In genomic region chr5:32308951-32309350, GRCh38 we compare ENCODE assay signal across 18 cellular contexts. TPM values are rescaled to one million over a fixed set of nuclear protein-coding genes. Genes with fewer than 3 reads are reported as not detected.
DNase-seq lines count a peak whose midpoint lies in the region; ATAC-seq and TF ChIP-seq lines count a peak whose summit lies in the region.
"Had no signal": no experiment of that assay in that cellular context is flagged by ENCODE, and none has a peak within 500 bp of the region (broad histone marks: within the 10 kb centered on the region; RNA-seq: fewer than 3 reads in every experiment).

No MANE protein-coding gene starts in this region.

- H3K4me1 ChIP-seq in left ventricle myocardium inferior (peaks cover 75% of the 10 kb centered on the region), uterus (peaks cover 0 to 8% of the 10 kb centered on the region in 2 donors), adrenal gland (replicated peaks in 1 of 2) (peaks cover 15 to 42% of the 10 kb centered on the region in 2 donors)

- H3K27me3 ChIP-seq in left ventricle myocardium inferior (ENCODE audit: low read depth) (no peaks in the 10 kb centered on the region), uterus (no peaks in the 10 kb centered on the region), adrenal gland (no peaks in the 10 kb centered on the region)

- H3K9me3 ChIP-seq in left ventricle myocardium inferior (replicated peaks) (no peaks in the 10 kb centered on the region), uterus (no peaks in the 10 kb centered on the region), adrenal gland (replicated peaks in 1 of 3) (no peaks in the 10 kb centered on the region)
- H3K9me3 ChIP-seq: A549, HAP-1 had no signal

- no peaks in the 10 kb centered on the region for H3K9me3 Mint-ChIP-seq in dendritic cell treated with granulocyte-macrophage colony-stimulating factor and Interleukin-4, amounts not matched to agents 40 ng/mL and 50 ng/mL, for 4 days
- H3K9me3 Mint-ChIP-seq in nephron, result no peaks in the 10 kb centered on the region
- H3K9me3 Mint-ChIP-seq in activated naive CD8-positive, alpha-beta T cell treated with anti-CD3 and anti-CD28 coated beads for 36 hours, result no peaks in the 10 kb centered on the region
- H3K9me3 Mint-ChIP-seq: activated CD4-positive, alpha-beta memory T cell treated with anti-CD3 and anti-CD28 coated beads, Interleukin-2, amount 10 ng/mL, durations not matched to agents 7 days and 5 days had no signal

- no peaks in the 10 kb centered on the region for H3K27me3 Mint-ChIP-seq in dendritic cell treated with granulocyte-macrophage colony-stimulating factor and Interleukin-4, amounts not matched to agents 40 ng/mL and 50 ng/mL, for 4 days
- no peaks in the 10 kb centered on the region for H3K27me3 Mint-ChIP-seq in nephron (ENCODE audit: low read depth)
- H3K27me3 Mint-ChIP-seq in activated naive CD8-positive, alpha-beta T cell treated with anti-CD3 and anti-CD28 coated beads for 36 hours, result no peaks in the 10 kb centered on the region
- H3K27me3 Mint-ChIP-seq: activated CD4-positive, alpha-beta memory T cell treated with anti-CD3 and anti-CD28 coated beads, Interleukin-2, amount 10 ng/mL, durations not matched to agents 7 days and 5 days had no signal

- peak overlapping the region; percentile 55 for H3K4me3 Mint-ChIP-seq in dendritic cell treated with granulocyte-macrophage colony-stimulating factor and Interleukin-4, amounts not matched to agents 40 ng/mL and 50 ng/mL, for 4 days
- H3K4me3 Mint-ChIP-seq in nephron, result peak overlapping the region; percentile 26 to 77 (median 70)
- H3K4me3 Mint-ChIP-seq in activated naive CD8-positive, alpha-beta T cell treated with anti-CD3 and anti-CD28 coated beads for 36 hours, result no peak overlapping the region
- H3K4me3 Mint-ChIP-seq: activated CD4-positive, alpha-beta memory T cell treated with anti-CD3 and anti-CD28 coated beads, Interleukin-2, amount 10 ng/mL, durations not matched to agents 7 days and 5 days had no signal

- ATAC-seq in Right ventricle myocardium superior (ENCODE audit: poor library complexity), result no peak
- ATAC-seq: A549, Right ventricle myocardium inferior, sciatic nerve had no signal

- peak overlapping the region; percentile 89 for H3K27ac Mint-ChIP-seq in dendritic cell treated with granulocyte-macrophage colony-stimulating factor and Interleukin-4, amounts not matched to agents 40 ng/mL and 50 ng/mL, for 4 days
- H3K27ac Mint-ChIP-seq in nephron, result peak overlapping the region; percentile 6 to 60 (median 26)
- H3K27ac Mint-ChIP-seq in activated naive CD8-positive, alpha-beta T cell treated with anti-CD3 and anti-CD28 coated beads for 36 hours, result no peak overlapping the region
- H3K27ac Mint-ChIP-seq: activated CD4-positive, alpha-beta memory T cell treated with anti-CD3 and anti-CD28 coated beads, Interleukin-2, amount 10 ng/mL, durations not matched to agents 7 days and 5 days had no signal

- WGBS in adrenal gland, 4 donors, result 44 to 58% (median 52%) methylated on average over 3 of the region's 3 CpGs

- intact Hi-C loops in left ventricle myocardium inferior (cut with micrococcal nuclease), result no loop called here
- intact Hi-C loops in Right ventricle myocardium superior (cut with DNase I), result no loop called here
- intact Hi-C loops in dendritic cell treated with granulocyte-macrophage colony-stimulating factor and Interleukin-4, amounts not matched to agents 40 ng/mL and 50 ng/mL, for 4 days (cut with micrococcal nuclease), result no loop called here
- intact Hi-C loops in uterus (cut with DNase I; ENCODE audit: low total_unique reads), result no loop called here
- intact Hi-C loops in adrenal gland (cut with DNase I), result no loop called here

- H3K36me3 ChIP-seq in left ventricle myocardium inferior, result no peaks in the 10 kb centered on the region
- no peaks in the 10 kb centered on the region for H3K36me3 ChIP-seq in uterus
- H3K36me3 ChIP-seq in adrenal gland (replicated peaks in 1 of 2), result no peaks in the 10 kb centered on the region

- DNase-seq in left ventricle myocardium inferior (no peak), Right ventricle myocardium superior (no peak), uterus (no peak), adrenal gland (no peak), NCI-H1105 (lab: John Stamatoyannopoulos, UW) (no peak)
- no peak for DNase-seq in activated naive CD8-positive, alpha-beta T cell treated with anti-CD3 and anti-CD28 coated beads for 36 hours
- DNase-seq: activated CD4-positive, alpha-beta memory T cell treated with anti-CD3 and anti-CD28 coated beads, Interleukin-2, amount 10 ng/mL, durations not matched to agents 7 days and 5 days; head of caudate nucleus; kidney glomerular epithelial cell; NCI-H2029; stimulated activated naive CD4-positive, alpha-beta T cell treated with Interleukin-2 at 50 U/mL for 16 hours; T-helper 9 cell had no signal

- H3K4me3 ChIP-seq in left ventricle myocardium inferior (no peak overlapping the region), uterus (no peak overlapping the region), adrenal gland (no peak overlapping the region)
- H3K4me3 ChIP-seq: A549, HAP-1 had no signal

- TF ChIP-seq CTCF in left ventricle myocardium inferior (IDR thresholded peaks at IDR 0.05; ENCODE audit: borderline replicate concordance) (no peak), nephron (IDR thresholded peaks at IDR 0.05; ENCODE audit: unreplicated experiment in 3 of 3) (no peak), uterus (IDR thresholded peaks at IDR 0.05) (no peak), adrenal gland (IDR thresholded peaks at IDR 0.05) (no peak)

- peaks cover 16% of the 10 kb centered on the region for H3K36me3 Mint-ChIP-seq in dendritic cell treated with granulocyte-macrophage colony-stimulating factor and Interleukin-4, amounts not matched to agents 40 ng/mL and 50 ng/mL, for 4 days (ENCODE audit: low read depth)
- H3K36me3 Mint-ChIP-seq in nephron (ENCODE audit: low read depth), result peaks cover 20% of the 10 kb centered on the region
- H3K36me3 Mint-ChIP-seq in activated naive CD8-positive, alpha-beta T cell treated with anti-CD3 and anti-CD28 coated beads for 36 hours, result peaks cover 25% of the 10 kb centered on the region

- H3K27ac ChIP-seq in left ventricle myocardium inferior (replicated peaks), result peak overlapping the region; percentile 68
- H3K27ac ChIP-seq in uterus, result peak overlapping the region; percentile 5 to 71
- H3K27ac ChIP-seq in adrenal gland, result peak overlapping the region in 1 of 5 donors; percentile 39
- H3K27ac ChIP-seq: A549 had no signal

- peaks cover 60% of the 10 kb centered on the region for H3K4me1 Mint-ChIP-seq in dendritic cell treated with granulocyte-macrophage colony-stimulating factor and Interleukin-4, amounts not matched to agents 40 ng/mL and 50 ng/mL, for 4 days (ENCODE audit: low read depth)
- H3K4me1 Mint-ChIP-seq in nephron, result peaks cover 43% of the 10 kb centered on the region
- peaks cover 47% of the 10 kb centered on the region for H3K4me1 Mint-ChIP-seq in activated naive CD8-positive, alpha-beta T cell treated with anti-CD3 and anti-CD28 coated beads for 36 hours

- no peak for TF ChIP-seq POLR2A in uterus (IDR thresholded peaks at IDR 0.05)
- TF ChIP-seq POLR2A in adrenal gland (IDR thresholded peaks at IDR 0.05), result no peak

RNA-seq across cellular contexts. Expression of gene MTMR12, which starts 3.8 kb away (rescaled TPM):
- 13.8 TPM for total RNA-seq in left ventricle myocardium inferior
- 14.6 TPM for total RNA-seq in Right ventricle myocardium superior
- total RNA-seq in uterus, result 10 to 100 TPM; 37.6 to 96.6 (median 54.6) TPM
- 10 to 100 TPM; 24.0 to 24.9 TPM for total RNA-seq in activated naive CD8-positive, alpha-beta T cell treated with anti-CD3 and anti-CD28 coated beads for 36 hours
- total RNA-seq in adrenal gland, result 10 to 100 TPM; 21.7 to 30.7 (median 25.0) TPM
- 10 to 100 TPM in 1 of 3 donors, 1 to 10 TPM in 2; 4.5 to 18.4 (median 6.5) TPM for polyA plus RNA-seq in adrenal gland
